8 cellular contexts compared by ENCODE assay signal in genomic region chr9:75071530-75072122, GRCh38. TPM values are rescaled to one million over a fixed set of nuclear protein-coding genes. Genes with fewer than 3 reads are reported as not detected.
DNase-seq lines count a peak whose midpoint lies in the region; ATAC-seq and TF ChIP-seq lines count a peak whose summit lies in the region.

No MANE protein-coding gene starts in this region.

- H3K4me2 ChIP-seq in trophoblast cell (ENCODE audit: low read length): no peak overlapping the region

- no peak overlapping the region for H2BK5ac ChIP-seq in trophoblast cell (ENCODE audit: low read depth, low read length, poor library complexity)

- peak overlapping the region; percentile 64 for H3K18ac ChIP-seq in trophoblast cell (ENCODE audit: low read length)

- H3K27me3 Mint-ChIP-seq in activated T-helper 1 cell treated with anti-CD3 and anti-CD28 coated beads, Interleukin-12 subunit alpha, Interleukin-12 subunit beta, Interleukin-2, Interleukin-4 antibody, amounts not matched to agents 30 ng/mL and 10 ng/mL and 1 ng/mL, durations not matched to agents 14 hours and 24 hours and 36 hours (ENCODE audit: insufficient read depth): no peaks in the 10 kb centered on the region

- no peak overlapping the region for H2BK120ac ChIP-seq in trophoblast cell (ENCODE audit: insufficient read depth, low read length, poor library complexity)

- no peak overlapping the region for H4K12ac ChIP-seq in trophoblast cell (ENCODE audit: low read depth, low read length)

- no peaks in the 10 kb centered on the region for H3K9me3 Mint-ChIP-seq in activated T-helper 1 cell treated with anti-CD3 and anti-CD28 coated beads, Interleukin-12 subunit alpha, Interleukin-12 subunit beta, Interleukin-2, Interleukin-4 antibody, amounts not matched to agents 30 ng/mL and 10 ng/mL and 1 ng/mL, durations not matched to agents 14 hours and 24 hours and 36 hours

- H3K4me1 ChIP-seq in trophoblast cell (ENCODE audit: control insufficient read depth in 1 of 2, insufficient read depth in 2 of 2, low read length in 2 of 2) (peaks cover 4 to 5% of the 10 kb centered on the region in 2 experiments), heart left ventricle (no peaks in the 10 kb centered on the region)

- TF ChIP-seq RAD21 in Ishikawa (IDR thresholded peaks at IDR 0.05; ENCODE audit: low read depth): no peak

- DNase-seq in activated T-helper 1 cell treated with anti-CD3 and anti-CD28 coated beads, Interleukin-12 subunit alpha, Interleukin-12 subunit beta, Interleukin-2, Interleukin-4 antibody, amounts not matched to agents 30 ng/mL and 10 ng/mL and 1 ng/mL, durations not matched to agents 14 hours and 24 hours and 36 hours (ENCODE audit: low spot score): peak; percentile 26
- peak; percentile 84 to 85 for DNase-seq in trophoblast cell
- no peak for DNase-seq in heart left ventricle
- no peak for DNase-seq in iPS-NIHi7 (ENCODE audit: extremely low spot score)
- DNase-seq in NCI-H1105 (lab: John Stamatoyannopoulos, UW): no peak

- H3K79me2 ChIP-seq in trophoblast cell (ENCODE audit: control insufficient read depth, insufficient read depth, low read length, poor library complexity): no peaks in the 10 kb centered on the region

- WGBS in trophoblast cell (ENCODE audit: extremely low coverage, insufficient coverage, insufficient read length): no CpG with 5 or more reads among the region's 5 CpGs
- 93 to 98% (median 95%) methylated on average over 5 of the region's 5 CpGs for WGBS in heart left ventricle, 4 donors

- no peak for TF ChIP-seq EP300 in Ishikawa (IDR thresholded peaks at IDR 0.05; ENCODE audit: borderline replicate concordance)

- H3K79me1 ChIP-seq in trophoblast cell (ENCODE audit: low read length): no peaks in the 10 kb centered on the region

- no peak overlapping the region for H4K91ac ChIP-seq in trophoblast cell (ENCODE audit: low read depth, low read length)

- H3K27ac ChIP-seq in trophoblast cell (ENCODE audit: low read depth, low read length) (no peak overlapping the region), heart left ventricle (no peak overlapping the region)

- H3K9me3 ChIP-seq in trophoblast cell (ENCODE audit: insufficient read depth, low read depth, low read length) (no peaks in the 10 kb centered on the region), heart left ventricle (no peaks in the 10 kb centered on the region)

- peak overlapping the region; percentile 79 for H3K27ac Mint-ChIP-seq in activated T-helper 1 cell treated with anti-CD3 and anti-CD28 coated beads, Interleukin-12 subunit alpha, Interleukin-12 subunit beta, Interleukin-2, Interleukin-4 antibody, amounts not matched to agents 30 ng/mL and 10 ng/mL and 1 ng/mL, durations not matched to agents 14 hours and 24 hours and 36 hours

- H3K27me3 ChIP-seq in trophoblast cell (ENCODE audit: insufficient read depth, low read length): no peaks in the 10 kb centered on the region
- no peaks in the 10 kb centered on the region for H3K27me3 ChIP-seq in heart left ventricle

- peaks cover 35% of the 10 kb centered on the region for H3K4me1 Mint-ChIP-seq in activated T-helper 1 cell treated with anti-CD3 and anti-CD28 coated beads, Interleukin-12 subunit alpha, Interleukin-12 subunit beta, Interleukin-2, Interleukin-4 antibody, amounts not matched to agents 30 ng/mL and 10 ng/mL and 1 ng/mL, durations not matched to agents 14 hours and 24 hours and 36 hours (ENCODE audit: low read depth)

- no peak overlapping the region for H3K4ac ChIP-seq in trophoblast cell (ENCODE audit: low read depth, low read length)

- H3K36me3 ChIP-seq in trophoblast cell (ENCODE audit: control insufficient read depth in 1 of 2, insufficient read depth in 2 of 2, low read length in 2 of 2): peaks cover 3 to 5% of the 10 kb centered on the region in 2 experiments
- H3K36me3 ChIP-seq in heart left ventricle: peaks cover 0 to 68% (median 4%) of the 10 kb centered on the region in 9 donors

- H2AK5ac ChIP-seq in trophoblast cell (ENCODE audit: low read length): no peak overlapping the region

- no peak overlapping the region for H2BK12ac ChIP-seq in trophoblast cell (ENCODE audit: low read length)

- H3K14ac ChIP-seq in trophoblast cell (ENCODE audit: low read length): no peak overlapping the region

- no peak overlapping the region for H4K8ac ChIP-seq in trophoblast cell (ENCODE audit: low read depth, low read length)

- ATAC-seq in GM19463 (IDR thresholded peaks at IDR 0.05; ENCODE audit: unreplicated experiment): peak; percentile 84
- no peak for ATAC-seq in HG03097 (IDR thresholded peaks at IDR 0.05; ENCODE audit: low FRiP score, unreplicated experiment)
- no peak for ATAC-seq in heart left ventricle

- intact Hi-C loops in activated T-helper 1 cell treated with anti-CD3 and anti-CD28 coated beads, Interleukin-12 subunit alpha, Interleukin-12 subunit beta, Interleukin-2, Interleukin-4 antibody, amounts not matched to agents 30 ng/mL and 10 ng/mL and 1 ng/mL, durations not matched to agents 14 hours and 24 hours and 36 hours (cut with micrococcal nuclease): loop anchor here (10.0 kb wide), 1 partner anchor 187 kb away; the partner anchor contains the start of gene TRPM6
- intact Hi-C loops in heart left ventricle (cut with DNase I): loop anchor here in 3 of 10 donors (10.0 kb wide), 3 partner anchors 57 to 137 kb away; no protein-coding TSS in a partner anchor

- H3K36me3 Mint-ChIP-seq in activated T-helper 1 cell treated with anti-CD3 and anti-CD28 coated beads, Interleukin-12 subunit alpha, Interleukin-12 subunit beta, Interleukin-2, Interleukin-4 antibody, amounts not matched to agents 30 ng/mL and 10 ng/mL and 1 ng/mL, durations not matched to agents 14 hours and 24 hours and 36 hours (ENCODE audit: low read depth): peaks cover 19% of the 10 kb centered on the region

- H3K23ac ChIP-seq in trophoblast cell (ENCODE audit: low read length): no peak overlapping the region

- no peak overlapping the region for H2AFZ ChIP-seq in trophoblast cell (ENCODE audit: insufficient read depth, low read length, poor library complexity)

- TF ChIP-seq CTCF in heart left ventricle (IDR thresholded peaks at IDR 0.05): no peak

- H3K9ac ChIP-seq in trophoblast cell (ENCODE audit: low read length): no peak overlapping the region

- no peak overlapping the region for H3K4me3 ChIP-seq in trophoblast cell (ENCODE audit: low read depth, low read length)
- H3K4me3 ChIP-seq in heart left ventricle: no peak overlapping the region

- no peak overlapping the region for H3K4me3 Mint-ChIP-seq in activated T-helper 1 cell treated with anti-CD3 and anti-CD28 coated beads, Interleukin-12 subunit alpha, Interleukin-12 subunit beta, Interleukin-2, Interleukin-4 antibody, amounts not matched to agents 30 ng/mL and 10 ng/mL and 1 ng/mL, durations not matched to agents 14 hours and 24 hours and 36 hours

- no peak for TF ChIP-seq POLR2A in heart left ventricle (IDR thresholded peaks at IDR 0.05)

TF ChIP-seq in Ishikawa, 13 proteins besides CTCF, POLR2A, EP300 and RAD21:
- TF ChIP-seq ZBTB7A (IDR thresholded peaks at IDR 0.05; ENCODE audit: low read depth) (no peak), MAX (IDR thresholded peaks at IDR 0.05) (0 out of 2 replicates have a peak, but pooled peaks have one; percentile 36)

RNA-seq across cellular contexts. Expression of gene NMRK1, which starts 16.3 kb away (rescaled TPM):
- total RNA-seq in activated T-helper 1 cell treated with anti-CD3 and anti-CD28 coated beads, Interleukin-12 subunit alpha, Interleukin-12 subunit beta, Interleukin-2, Interleukin-4 antibody, amounts not matched to agents 30 ng/mL and 10 ng/mL and 1 ng/mL, durations not matched to agents 14 hours and 24 hours and 36 hours: 7.1 and 9.2 TPM in 2 replicates
- polyA plus RNA-seq in trophoblast cell (2013): 20.9 and 23.4 TPM in 2 replicates
- total RNA-seq in heart left ventricle: 10 to 100 TPM in 5 of 9 donors, 1 to 10 TPM in 4; 5.5 to 15.1 (median 10.6) TPM
- polyA plus RNA-seq in heart left ventricle: 10 to 100 TPM; 11.8 to 25.0 TPM

RNA-seq across cellular contexts. Expression of gene OSTF1, which starts 16.7 kb away (rescaled TPM):
- 49.5 and 53.6 TPM in 2 replicates for total RNA-seq in activated T-helper 1 cell treated with anti-CD3 and anti-CD28 coated beads, Interleukin-12 subunit alpha, Interleukin-12 subunit beta, Interleukin-2, Interleukin-4 antibody, amounts not matched to agents 30 ng/mL and 10 ng/mL and 1 ng/mL, durations not matched to agents 14 hours and 24 hours and 36 hours
- 50.9 and 53.5 TPM in 2 replicates for polyA plus RNA-seq in trophoblast cell (2013)
- total RNA-seq in heart left ventricle: 10 to 100 TPM; 16.7 to 53.6 (median 23.9) TPM
- 10 to 100 TPM; 19.8 to 26.9 TPM for polyA plus RNA-seq in heart left ventricle

RNA-seq across cellular contexts. Expression of gene CARNMT1, which starts 43.5 kb away (rescaled TPM):
- total RNA-seq in activated T-helper 1 cell treated with anti-CD3 and anti-CD28 coated beads, Interleukin-12 subunit alpha, Interleukin-12 subunit beta, Interleukin-2, Interleukin-4 antibody, amounts not matched to agents 30 ng/mL and 10 ng/mL and 1 ng/mL, durations not matched to agents 14 hours and 24 hours and 36 hours: 37.7 and 45.6 TPM in 2 replicates
- polyA plus RNA-seq in trophoblast cell (2013): 7.7 and 8.1 TPM in 2 replicates
- total RNA-seq in heart left ventricle: 10 to 100 TPM in 5 of 9 donors, 1 to 10 TPM in 4; 8.0 to 16.1 (median 11.8) TPM
- 1 to 10 TPM; 2.0 to 5.9 TPM for polyA plus RNA-seq in heart left ventricle

Comparison
In these comparisons a context has a peak if more than half of its experiments do, and no peak if none do; other contexts are left out.
1. DNase-seq: peak in activated T-helper 1 cell treated with anti-CD3 and anti-CD28 coated beads, Interleukin-12 subunit alpha, Interleukin-12 subunit beta, Interleukin-2, Interleukin-4 antibody, amounts not matched to agents 30 ng/mL and 10 ng/mL and 1 ng/mL, durations not matched to agents 14 hours and 24 hours and 36 hours (single experiment) and trophoblast cell (2 of 2); none in heart left ventricle (0 of 5), iPS-NIHi7 (single experiment) and NCI-H1105 (single experiment).